Comparison of ENCODE assay signal across 23 cellular contexts in the genomic region with DNA sequence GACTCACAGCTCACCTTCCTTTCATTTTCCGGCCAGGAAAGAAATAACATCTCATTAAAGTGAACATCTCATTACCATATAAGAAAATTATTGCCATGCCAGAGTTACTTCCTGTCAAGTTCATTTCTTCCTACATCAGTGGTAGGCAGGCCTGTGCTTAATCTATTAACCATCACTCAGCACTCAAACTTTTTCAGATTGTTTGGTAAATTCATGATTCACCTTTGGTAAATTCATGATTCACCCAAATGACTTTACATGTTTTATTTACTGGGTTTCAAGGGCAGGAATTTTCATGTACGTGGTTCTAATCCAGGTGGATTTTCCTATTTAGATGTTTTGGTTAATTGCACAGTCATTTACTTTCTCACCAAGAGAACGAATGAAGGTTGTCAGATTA.
"Had no signal": no experiment of that assay in that cellular context is flagged by ENCODE, and none has a peak within 500 bp of the region (broad histone marks: within the 10 kb centered on the region; RNA-seq: fewer than 3 reads in every experiment).

No MANE protein-coding gene starts in this region.

- H3K27ac ChIP-seq: cardiac muscle cell, left lung, lower lobe of right lung, right lobe of liver, tibial nerve had no signal

- H3K27me3 Mint-ChIP-seq: activated CD4-positive, alpha-beta T cell treated with anti-CD3 and anti-CD28 coated beads for 36 hours had no signal

- H3K27ac Mint-ChIP-seq: activated B cell treated with CpG ODN at 0.5 μM for 24 hours; activated CD4-positive, alpha-beta T cell treated with anti-CD3 and anti-CD28 coated beads for 36 hours; activated naive CD8-positive, alpha-beta T cell; activated T-cell treated with anti-CD3 and anti-CD28 coated beads, Interleukin-2, amount 50 U/mL, for 72 hours; natural killer cell treated with Interleukin-12 subunit alpha and Interleukin-12 subunit beta and Interleukin-15 and Interleukin-18, amount 100 ng/mL, for 72 hours; T-helper 2 cell treated with Interferon-gamma antibody and Interleukin-4, amounts not matched to agents 5 μg/mL and 100 μg/mL, for 36 hours had no signal

- H3K4me1 ChIP-seq: colonic mucosa, right lobe of liver had no signal

- H3K27me3 ChIP-seq: cardiac muscle cell, colonic mucosa, left lung, right lobe of liver, tibial nerve had no signal

- H3K9me3 Mint-ChIP-seq: natural killer cell treated with Interleukin-12 subunit alpha and Interleukin-12 subunit beta and Interleukin-15 and Interleukin-18, amount 100 ng/mL, for 72 hours; T-helper 2 cell treated with Interferon-gamma antibody and Interleukin-4, amounts not matched to agents 5 μg/mL and 100 μg/mL, for 36 hours had no signal

- ATAC-seq: activated CD4-positive, alpha-beta T cell treated with anti-CD3 and anti-CD28 coated beads for 36 hours; activated T-cell treated with anti-CD3 and anti-CD28 coated beads, Interleukin-2, amount 50 U/mL, for 72 hours; left lung; lower lobe of right lung; mucosa of descending colon; natural killer cell treated with Interleukin-12 subunit alpha and Interleukin-12 subunit beta and Interleukin-15 and Interleukin-18, amount 100 ng/mL, for 72 hours; right lobe of liver had no signal

- H3K36me3 Mint-ChIP-seq: activated naive CD8-positive, alpha-beta T cell had no signal

- H3K4me1 Mint-ChIP-seq: activated CD4-positive, alpha-beta T cell treated with anti-CD3 and anti-CD28 coated beads for 36 hours had no signal

- DNase-seq: activated B cell treated with CpG ODN at 0.5 μM for 24 hours; activated CD4-positive, alpha-beta T cell treated with anti-CD3 and anti-CD28 coated beads for 36 hours; activated naive CD4-positive, alpha-beta T cell; activated T-cell treated with anti-CD3 and anti-CD28 coated beads for 4 hours; activated T-cell treated with anti-CD3 and anti-CD28 coated beads, Interleukin-2, amount 50 U/mL, for 72 hours; anterior cingulate cortex; cerebellar nuclear complex; colonic mucosa; effector CD8-positive, alpha-beta T cell; kidney glomerular epithelial cell; left lung; lower lobe of right lung; mesendoderm; mucosa of descending colon; right lobe of liver; stimulated activated CD4-positive, alpha-beta T cell treated with anti-CD3 and anti-CD28 coated beads, Interleukin-2, amount 100 ng/mL, for 48 hours; stimulated activated naive CD4-positive, alpha-beta T cell treated with Interleukin-2 at 50 U/mL for 16 hours; T-helper 1 cell had no signal

- H3K4me3 Mint-ChIP-seq: activated B cell treated with CpG ODN at 0.5 μM for 24 hours; activated CD4-positive, alpha-beta T cell treated with anti-CD3 and anti-CD28 coated beads for 36 hours; activated naive CD8-positive, alpha-beta T cell; activated T-cell treated with anti-CD3 and anti-CD28 coated beads, Interleukin-2, amount 50 U/mL, for 72 hours; natural killer cell treated with Interleukin-12 subunit alpha and Interleukin-12 subunit beta and Interleukin-15 and Interleukin-18, amount 100 ng/mL, for 72 hours; T-helper 2 cell treated with Interferon-gamma antibody and Interleukin-4, amounts not matched to agents 5 μg/mL and 100 μg/mL, for 36 hours had no signal

- H3K36me3 ChIP-seq: cardiac muscle cell, colonic mucosa, left lung, lower lobe of right lung, right lobe of liver, tibial nerve had no signal

- H3K9me3 ChIP-seq: colonic mucosa, left lung, lower lobe of right lung, mucosa of descending colon, right lobe of liver, tibial nerve had no signal

- H3K4me3 ChIP-seq: cardiac muscle cell, colonic mucosa, left lung, lower lobe of right lung, mucosa of descending colon, right lobe of liver, tibial nerve had no signal
